Comparison of ENCODE assay signal across 1 cellular context in genomic region chr17:74563358-74563757, GRCh38.
TF ChIP-seq lines count a peak whose summit lies in the region.

No MANE protein-coding gene starts in this region.

TF ChIP-seq in H1, 55 proteins besides CTCF, POLR2A, EP300 and RAD21:
- TF ChIP-seq SIN3A (conservative IDR thresholded peaks at IDR 0.05 in 1 of 2, IDR thresholded peaks at IDR 0.05 in 1 of 2; ENCODE audit: low read depth in 1 of 2, low read length in 2 of 2) (no peak), TAF1 (IDR thresholded peaks at IDR 0.05; ENCODE audit: low read depth, low read length) (no peak), TCF12 (IDR thresholded peaks at IDR 0.05; ENCODE audit: low read depth, low read length) (no peak), KDM4A (IDR thresholded peaks at IDR 0.05; ENCODE audit: low read depth, low read length, severe bottlenecking) (no peak), HDAC6 (IDR thresholded peaks at IDR 0.05; ENCODE audit: low read depth, low read length) (no peak), RBBP5 (IDR thresholded peaks at IDR 0.05; ENCODE audit: borderline replicate concordance, low read depth, low read length) (no peak)
- TF ChIP-seq, protein P1, sequence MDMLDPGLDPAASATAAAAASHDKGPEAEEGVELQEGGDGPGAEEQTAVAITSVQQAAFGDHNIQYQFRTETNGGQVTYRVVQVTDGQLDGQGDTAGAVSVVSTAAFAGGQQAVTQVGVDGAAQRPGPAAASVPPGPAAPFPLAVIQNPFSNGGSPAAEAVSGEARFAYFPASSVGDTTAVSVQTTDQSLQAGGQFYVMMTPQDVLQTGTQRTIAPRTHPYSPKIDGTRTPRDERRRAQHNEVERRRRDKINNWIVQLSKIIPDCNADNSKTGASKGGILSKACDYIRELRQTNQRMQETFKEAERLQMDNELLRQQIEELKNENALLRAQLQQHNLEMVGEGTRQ (IDR thresholded peaks at IDR 0.05; ENCODE audit: low read length): no peak
